13 cellular contexts compared by ENCODE assay signal in genomic region chr17:5661486-5662125, GRCh38.
"Had no signal": no experiment of that assay in that cellular context is flagged by ENCODE, and none has a peak within 500 bp of the region (broad histone marks: within the 10 kb centered on the region; RNA-seq: fewer than 3 reads in every experiment).

No MANE protein-coding gene starts in this region.

- ATAC-seq: activated T-cell treated with anti-CD3 and anti-CD28 coated beads, Interleukin-2, amount 50 U/mL, for 4 hours; heart left ventricle; stimulated activated naive CD8-positive, alpha-beta T cell treated with anti-CD3 and anti-CD28 coated beads, Interleukin-15, amount 100 ng/mL, for 72 hours had no signal

- DNase-seq: activated CD4-positive, alpha-beta memory T cell treated with anti-CD3 and anti-CD28 coated beads for 36 hours; activated gamma-delta T cell treated with Interleukin-2 at 50 U/mL for 16 hours; activated naive CD8-positive, alpha-beta T cell treated with anti-CD3 and anti-CD28 coated beads for 36 hours; activated T-cell treated with anti-CD3 and anti-CD28 coated beads, Interleukin-2, amount 50 U/mL, for 4 hours; brain microvascular endothelial cell; esophagus squamous epithelium; foreskin melanocyte; heart left ventricle; naive B cell; stimulated activated CD4-positive, alpha-beta T cell treated with anti-CD3 and anti-CD28 coated beads, Interleukin-4, amount 100 ng/mL, for 4 hours; stimulated activated naive CD8-positive, alpha-beta T cell treated with anti-CD3 and anti-CD28 coated beads, Interleukin-15, amount 100 ng/mL, for 72 hours; testis had no signal

- H3K9me3 ChIP-seq: esophagus squamous epithelium, heart left ventricle, testis had no signal

- H3K4me3 ChIP-seq: esophagus squamous epithelium, heart left ventricle, skin epidermis, testis had no signal

- H3K36me3 ChIP-seq: brain microvascular endothelial cell, esophagus squamous epithelium, heart left ventricle had no signal

- H3K27me3 ChIP-seq: brain microvascular endothelial cell, testis had no signal

- H3K27ac ChIP-seq: brain microvascular endothelial cell, esophagus squamous epithelium, heart left ventricle, skin epidermis, testis had no signal

- H3K4me1 ChIP-seq: esophagus squamous epithelium, heart left ventricle, testis had no signal
